In genomic region chr5:142683116-142683515, GRCh38 we compare ENCODE assay signal across 17 cellular contexts. TPM values are rescaled to one million over a fixed set of nuclear protein-coding genes. Genes with fewer than 3 reads are reported as not detected.
A peak's percentile ranks its signal among the peaks of the same experiment; 100 is the strongest.
DNase-seq lines count a peak whose midpoint lies in the region; ATAC-seq, FAIRE-seq and TF ChIP-seq lines count a peak whose summit lies in the region.
"Had no signal": no experiment of that assay in that cellular context is flagged by ENCODE, and none has a peak within 500 bp of the region (broad histone marks: within the 10 kb centered on the region; RNA-seq: fewer than 3 reads in every experiment).

No MANE protein-coding gene starts in this region.

- H3K9ac ChIP-seq in H1 (replicated peaks in 1 of 4; ENCODE audit: extremely low read depth in 1 of 4, low read depth in 3 of 4, low read length in 3 of 4): no peak overlapping the region
- H3K9ac ChIP-seq: BLaER1 treated with 17β-estradiol and CSF1 and Interleukin-3, amounts not matched to agents 10 nM and 100 nM had no signal

- no peaks in the 10 kb centered on the region for H3K79me1 ChIP-seq in H1 (ENCODE audit: low read depth, low read length)

- no peak for TF ChIP-seq RAD21 in H1 (IDR thresholded peaks at IDR 0.05 in 1 of 2, conservative IDR thresholded peaks at IDR 0.05 in 1 of 2; ENCODE audit: low read depth in 2 of 2, low read length in 2 of 2)

- TF ChIP-seq POLR2A in H1 (IDR thresholded peaks at IDR 0.05; ENCODE audit: control extremely low read depth in 1 of 2, low read depth in 2 of 2, low read length in 2 of 2): no peak

- no peak for ATAC-seq in activated naive CD4-positive, alpha-beta T cell treated with anti-CD3 and anti-CD28 coated beads, Interleukin-2, amount 50 U/mL, for 72 hours
- ATAC-seq in HG03097 (IDR thresholded peaks at IDR 0.05; ENCODE audit: low FRiP score, unreplicated experiment): no peak
- ATAC-seq: HepG2 had no signal

- H3K4me2 ChIP-seq in H1 (ENCODE audit: insufficient read depth in 1 of 2, low read depth in 2 of 2, low read length in 2 of 2): no peak overlapping the region; a peak in 1 of 4 replicates
- H3K4me2 ChIP-seq: BLaER1 treated with 17β-estradiol and CSF1 and Interleukin-3, amounts not matched to agents 10 nM and 100 nM had no signal

- no peaks in the 10 kb centered on the region for H4K20me1 ChIP-seq in H1 (replicated peaks in 1 of 2; ENCODE audit: control insufficient read depth in 1 of 2, insufficient read depth in 2 of 2, low read length in 2 of 2)
- H4K20me1 ChIP-seq: BLaER1 treated with 17β-estradiol and CSF1 and Interleukin-3, amounts not matched to agents 10 nM and 100 nM had no signal

- H3K27ac ChIP-seq in H1 (ENCODE audit: low read depth, low read length) (no peak overlapping the region), substantia nigra (ENCODE audit: low read depth, low read length, poor library complexity, severe bottlenecking) (peak overlapping the region; percentile 96)
- H3K27ac ChIP-seq: 22Rv1; BLaER1 treated with 17β-estradiol and CSF1 and Interleukin-3, amounts not matched to agents 10 nM and 100 nM had no signal

- no peak overlapping the region for H3K4me3 ChIP-seq in H1 (ENCODE audit: extremely low read depth in 1 of 4, insufficient read depth in 2 of 4, low read depth in 3 of 4, low read length in 4 of 4)
- H3K4me3 ChIP-seq: BLaER1 treated with 17β-estradiol and CSF1 and Interleukin-3, amounts not matched to agents 10 nM and 100 nM had no signal

- no peak overlapping the region for H2BK120ac ChIP-seq in H1 (replicated peaks; ENCODE audit: low read depth, low read length)

- no peak for TF ChIP-seq EP300 in H1 (IDR thresholded peaks at IDR 0.05; ENCODE audit: borderline replicate concordance in 1 of 2, low read depth in 2 of 2, low read length in 2 of 2)

- no peak overlapping the region for H3K56ac ChIP-seq in H1 (replicated peaks; ENCODE audit: insufficient read length, low read depth, low read length)

- no peak overlapping the region for H2BK20ac ChIP-seq in H1 (ENCODE audit: low read length)

- peak overlapping the region; percentile 4; the same call in 1 of the 2 replicates for H2BK12ac ChIP-seq in H1 (ENCODE audit: low read depth, low read length)

- H3K4me1 ChIP-seq in H1 (replicated peaks in 1 of 4; ENCODE audit: control insufficient read depth in 3 of 4, insufficient read depth in 4 of 4, low read length in 3 of 4): peaks cover 3 to 33% (median 23%) of the 10 kb centered on the region in 4 experiments

- H2BK5ac ChIP-seq in H1 (ENCODE audit: low read depth, low read length): no peak overlapping the region

- no peak overlapping the region for H2AFZ ChIP-seq in H1 (ENCODE audit: low read length)

- no peaks in the 10 kb centered on the region for H3K79me2 ChIP-seq in H1 (ENCODE audit: control insufficient read depth in 1 of 2, insufficient read depth in 2 of 2, low read length in 2 of 2)

- H3K14ac ChIP-seq in H1 (ENCODE audit: insufficient read length): no peak overlapping the region

- POLR2A ChIA-PET in H1 (lab: Charles Lee; ENCODE audit: partially characterized antibody): interaction anchor here (1.4 kb wide), 1 partner anchor 11 kb away, joined by 3 read pairs; no protein-coding TSS in a partner anchor

- no peaks in the 10 kb centered on the region; the same call in 1 of the 2 replicates for H3K23me2 ChIP-seq in H1 (ENCODE audit: low read depth, low read length)

- no peak overlapping the region for H4K8ac ChIP-seq in H1 (ENCODE audit: extremely low read depth, insufficient read depth, low read length)

- no peaks in the 10 kb centered on the region for H3K9me3 Mint-ChIP-seq in activated naive CD4-positive, alpha-beta T cell treated with anti-CD3 and anti-CD28 coated beads, Interleukin-2, amount 50 U/mL, for 72 hours

- no peak for FAIRE-seq in H1 (lab: Jason Lieb, UNC)
- FAIRE-seq: HepG2, HTR-8/SVneo had no signal

- no peak overlapping the region; the same call in 1 of the 2 replicates for H2AK5ac ChIP-seq in H1 (ENCODE audit: low read depth, low read length)

- H3K23ac ChIP-seq in H1 (ENCODE audit: insufficient read length): no peak overlapping the region

- H3K18ac ChIP-seq in H1 (ENCODE audit: extremely low read depth, low read length): peak overlapping the region; percentile 15; the same call in 1 of the 2 replicates

- H3K36me3 Mint-ChIP-seq in activated naive CD4-positive, alpha-beta T cell treated with anti-CD3 and anti-CD28 coated beads, Interleukin-2, amount 50 U/mL, for 72 hours: no peaks in the 10 kb centered on the region
- H3K36me3 Mint-ChIP-seq: CD4-positive, CD25-positive, alpha-beta regulatory T cell had no signal

- no peak for TF ChIP-seq CTCF in H1 (IDR thresholded peaks at IDR 0.05; ENCODE audit: control extremely low read depth in 1 of 3, insufficient read depth in 1 of 3, low read depth in 1 of 3, low read length in 3 of 3)

- H4K5ac ChIP-seq in H1 (ENCODE audit: insufficient read length, low read depth, low read length): no peak overlapping the region

- H3K4ac ChIP-seq in H1 (replicated peaks; ENCODE audit: insufficient read length, low read depth, low read length): no peak overlapping the region

- H3K27ac Mint-ChIP-seq in activated naive CD4-positive, alpha-beta T cell treated with anti-CD3 and anti-CD28 coated beads, Interleukin-2, amount 50 U/mL, for 72 hours: no peak overlapping the region
- H3K27ac Mint-ChIP-seq: CD4-positive, CD25-positive, alpha-beta regulatory T cell had no signal

- 96% methylated on average over 3 of the region's 3 CpGs; no CpG with 5 or more reads in 1 of the 2 experiments for WGBS in H1 (ENCODE audit: extremely low coverage in 1 of 2, insufficient coverage in 1 of 2, insufficient read length in 1 of 2, insufficient replicate concordance in 2 of 2, low coverage in 1 of 2, low lambda C conversion rate in 2 of 2, missing lambda C conversion rate in 1 of 2), 2 experiments

- H4K91ac ChIP-seq in H1 (replicated peaks; ENCODE audit: insufficient read length, low read length): no peak overlapping the region

- H3K9me3 ChIP-seq in H1 (ENCODE audit: insufficient read depth in 2 of 2, low read depth in 1 of 2, low read length in 1 of 2): no peaks in the 10 kb centered on the region

- H3K36me3 ChIP-seq in H1 (ENCODE audit: control insufficient read depth in 2 of 4, insufficient read depth in 4 of 4, low read length in 3 of 4): no peaks in the 10 kb centered on the region
- H3K36me3 ChIP-seq: BLaER1 treated with 17β-estradiol and CSF1 and Interleukin-3, amounts not matched to agents 10 nM and 100 nM had no signal

- CTCF ChIA-PET in H1 (lab: Charles Lee; ENCODE audit: partially characterized antibody): interaction anchor here (1.5 to 29.7 kb wide), 3 partner anchors 27 to 65 kb away, joined by 4 to 605 read pairs (median 12); no protein-coding TSS in a partner anchor

- DNase-seq in NCI-H748 (lab: John Stamatoyannopoulos, UW; ENCODE audit: unreplicated experiment) (peak; percentile 19), NCI-H748 treated with DMSO at 0.1 percent for 48 hours (lab: John Stamatoyannopoulos, UW) (no peak), NCI-H69 (lab: John Stamatoyannopoulos, UW) (peak; percentile 81), H1 (ENCODE audit: low read depth in 1 of 2, low spot score in 2 of 2) (no peak), substantia nigra (lab: John Stamatoyannopoulos, UW) (no peak), NOMO-1 (lab: John Stamatoyannopoulos, UW; ENCODE audit: unreplicated experiment in 2 of 2) (no peak)
- DNase-seq in activated naive CD4-positive, alpha-beta T cell treated with anti-CD3 and anti-CD28 coated beads, Interleukin-2, amount 50 U/mL, for 72 hours (ENCODE audit: low spot score in 2 of 2): no peak
- DNase-seq: AML-193; CD4-positive, CD25-positive, alpha-beta regulatory T cell; DMS53; GF-D8; H7 had no signal

- H3K27me3 ChIP-seq in H1 (replicated peaks in 1 of 4; ENCODE audit: control insufficient read depth in 3 of 4, extremely low read depth in 1 of 4, insufficient read depth in 3 of 4, low read length in 3 of 4): no peaks in the 10 kb centered on the region
- H3K27me3 ChIP-seq: BLaER1 treated with 17β-estradiol and CSF1 and Interleukin-3, amounts not matched to agents 10 nM and 100 nM had no signal

- peak overlapping the region; percentile 41; the same call in 1 of the 2 replicates for H2BK15ac ChIP-seq in H1 (ENCODE audit: low read length)

RNA-seq across cellular contexts. Expression of gene FGF1, which starts 2.8 kb away (rescaled TPM):
- total RNA-seq in H1 (2021; fragmentation: NEBNext Ultra II Directional; extraction: Animal tissue kit (Norgen Biotek cat#: 25700)): 0.11 and 0.50 TPM in 2 replicates
- 0.17 and 0.30 TPM in 2 replicates for polyA plus RNA-seq in H1 (2011; rRNA removed)
- 0.34 TPM for polyA plus RNA-seq in H1 (2011; cell fraction: cytosol; rRNA removed)
- 0.30 TPM for polyA plus RNA-seq in H1 (2011; cell fraction: nucleus; rRNA removed)
- polyA plus RNA-seq in H1 (2012, experiment 1 of 2): 0.15 to 0.66 TPM (median 0.47 TPM) in 4 replicates
- polyA plus RNA-seq in H1 (2012, experiment 2 of 2): not detected
- 0.26 TPM for polyA plus RNA-seq in H1 (2013, experiment 1 of 2)
- 0.61 TPM for polyA plus RNA-seq in H1 (2013, experiment 2 of 2)
- 0.16 and 0.78 TPM in 2 replicates for polyA minus RNA-seq in H1 (2011; rRNA and poly(A)+ RNA removed)
- 0.29 TPM for polyA minus RNA-seq in H1 (2011; cell fraction: cytosol; rRNA and poly(A)+ RNA removed)
- 1.7 TPM for polyA minus RNA-seq in H1 (2011; cell fraction: nucleus; rRNA and poly(A)+ RNA removed)
- total RNA-seq in activated naive CD4-positive, alpha-beta T cell treated with anti-CD3 and anti-CD28 coated beads, Interleukin-2, amount 50 U/mL, for 72 hours: not detected
- total RNA-seq: CD4-positive, CD25-positive, alpha-beta regulatory T cell; HepG2 had no signal
- polyA plus RNA-seq: CD4-positive, CD25-positive, alpha-beta regulatory T cell; HepG2 had no signal

Comparison
In these comparisons a context has a peak if more than half of its experiments do, and no peak if none do; other contexts are left out.
1. DNase-seq: peak in NCI-H748 (single experiment) and NCI-H69 (single experiment); none in NCI-H748 treated with DMSO at 0.1 percent for 48 hours (single experiment), H1 (0 of 2), substantia nigra (0 of 49), activated naive CD4-positive, alpha-beta T cell treated with anti-CD3 and anti-CD28 coated beads, Interleukin-2, amount 50 U/mL, for 72 hours (0 of 2) and NOMO-1 (0 of 2).